Comparison of ENCODE assay signal across 24 cellular contexts in the genomic region with DNA sequence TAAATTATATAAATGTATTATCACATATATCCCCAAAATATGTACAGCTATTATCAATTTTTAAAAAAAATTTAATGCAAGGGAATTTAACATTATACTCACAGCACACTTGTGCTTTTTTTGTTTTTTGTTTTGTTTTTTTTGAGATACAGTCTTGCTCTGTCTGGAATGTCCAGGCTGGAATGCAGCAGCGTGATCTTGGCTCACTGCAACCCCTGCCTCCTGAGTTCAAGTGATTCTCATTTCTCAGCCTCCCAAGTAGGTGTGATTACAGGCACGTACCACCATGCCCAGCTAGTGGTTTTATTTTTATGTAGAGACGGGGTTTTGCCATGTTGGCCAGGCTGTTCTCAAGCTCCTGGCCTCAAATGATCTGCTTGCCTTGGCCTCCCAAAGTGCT.
"Had no signal": no experiment of that assay in that cellular context is flagged by ENCODE, and none has a peak within 500 bp of the region (broad histone marks: within the 10 kb centered on the region; RNA-seq: fewer than 3 reads in every experiment).

No MANE protein-coding gene starts in this region.

- H3K4me3 ChIP-seq: heart left ventricle, left lung, lower lobe of right lung, neural progenitor cell, ovary, skin epidermis, tibial nerve, upper lobe of left lung, vagina had no signal

- H2AFZ ChIP-seq: neural progenitor cell had no signal

- DNase-seq: heart left ventricle; kidney; left colon; left lung; lower lobe of right lung; mammary epithelial cell; naive B cell; natural killer cell; nephron progenitor cell; ovary; right cardiac atrium; stimulated activated CD4-positive, alpha-beta T cell treated with anti-CD3 and anti-CD28 coated beads, Interleukin-4, amount 100 ng/mL, for 4 hours; stimulated activated CD8-positive, alpha-beta memory T cell treated with anti-CD3 and anti-CD28 coated beads, Interleukin-4, amount 100 ng/mL, for 48 hours; stimulated activated naive CD4-positive, alpha-beta T cell treated with Interleukin-2 at 50 U/mL for 16 hours; stimulated activated naive CD8-positive, alpha-beta T cell treated with anti-CD3 and anti-CD28 coated beads, Interleukin-15, amount 100 ng/mL, for 72 hours; substantia nigra; upper lobe of left lung had no signal

- H3K4me3 Mint-ChIP-seq: mesothelial cell of epicardium; naive B cell; natural killer cell; nephron progenitor cell; neural progenitor cell; stimulated activated memory B cell treated with anti-CD40 and anti-IgM and Interleukin-4, amounts not matched to agents 10 μg/mL and 1 μg/mL and 100 μg/mL, for 72 hours; stimulated activated naive CD8-positive, alpha-beta T cell treated with anti-CD3 and anti-CD28 coated beads, Interleukin-15, amount 100 ng/mL, for 72 hours had no signal

- H3K9me3 Mint-ChIP-seq: natural killer cell, nephron progenitor cell had no signal

- H3K27me3 ChIP-seq: heart left ventricle, left lung, neural progenitor cell, ovary, tibial nerve, upper lobe of left lung, vagina had no signal

- H3K27ac ChIP-seq: heart left ventricle, left lung, lower lobe of right lung, neural progenitor cell, ovary, skin epidermis, tibial nerve, upper lobe of left lung, vagina had no signal

- H3K9ac ChIP-seq: neural progenitor cell had no signal

- H3K4me2 ChIP-seq: neural progenitor cell had no signal

- H3K27ac Mint-ChIP-seq: mesothelial cell of epicardium; naive B cell; natural killer cell; nephron progenitor cell; neural progenitor cell; stimulated activated memory B cell treated with anti-CD40 and anti-IgM and Interleukin-4, amounts not matched to agents 10 μg/mL and 1 μg/mL and 100 μg/mL, for 72 hours; stimulated activated naive CD8-positive, alpha-beta T cell treated with anti-CD3 and anti-CD28 coated beads, Interleukin-15, amount 100 ng/mL, for 72 hours had no signal

- H3K36me3 Mint-ChIP-seq: naive B cell; natural killer cell; stimulated activated memory B cell treated with anti-CD40 and anti-IgM and Interleukin-4, amounts not matched to agents 10 μg/mL and 1 μg/mL and 100 μg/mL, for 72 hours had no signal

- H3K9me3 ChIP-seq: heart left ventricle, left lung, lower lobe of right lung, ovary, tibial nerve, upper lobe of left lung, vagina had no signal

- H3K36me3 ChIP-seq: heart left ventricle, left lung, lower lobe of right lung, neural progenitor cell, ovary, tibial nerve, upper lobe of left lung, vagina had no signal

- H3K27me3 Mint-ChIP-seq: naive B cell; progenitor cell of endocrine pancreas; stimulated activated memory B cell treated with anti-CD40 and anti-IgM and Interleukin-4, amounts not matched to agents 10 μg/mL and 1 μg/mL and 100 μg/mL, for 72 hours; stimulated activated naive CD8-positive, alpha-beta T cell treated with anti-CD3 and anti-CD28 coated beads, Interleukin-15, amount 100 ng/mL, for 72 hours had no signal
